In the genomic region with DNA sequence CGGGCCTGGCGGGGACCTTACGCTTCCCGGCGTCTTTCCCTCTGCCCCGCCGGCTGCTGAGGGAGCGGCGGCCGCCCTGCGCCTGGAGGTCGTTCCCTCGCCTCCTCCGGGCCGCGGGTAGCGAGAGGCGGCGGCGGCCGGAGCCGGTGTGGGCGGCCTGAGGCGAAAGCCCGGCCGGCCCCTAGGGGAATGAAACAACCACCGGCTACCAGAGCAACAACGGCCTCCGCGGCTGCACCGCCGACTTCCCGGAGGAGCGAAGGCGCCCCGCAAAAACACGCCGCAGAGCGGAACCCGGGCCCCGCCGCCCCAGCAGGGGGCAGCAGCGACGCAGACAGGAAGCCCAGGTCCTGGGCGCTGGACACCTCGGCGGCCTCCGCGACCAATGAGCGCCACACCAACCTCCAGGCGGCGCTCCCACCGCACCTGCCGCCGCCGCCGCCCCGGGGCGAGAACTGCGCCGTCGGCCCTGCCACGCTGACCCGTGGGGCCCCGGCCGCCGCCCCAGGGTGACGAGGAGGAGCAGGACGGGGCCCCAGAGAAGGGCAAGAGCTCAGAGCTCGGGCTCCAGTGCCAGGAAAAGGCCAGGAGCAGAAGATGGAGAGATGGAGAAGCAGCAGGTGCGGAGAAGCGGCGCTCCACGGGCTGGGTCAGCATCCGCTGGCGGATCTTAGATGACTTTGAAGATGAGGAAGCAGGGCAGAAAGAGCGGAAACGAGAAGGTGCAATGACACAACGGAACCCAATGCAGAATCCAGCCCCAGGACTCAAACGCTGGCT, we compare ENCODE assay signal across 8 cellular contexts. TPM values are rescaled to one million over a fixed set of nuclear protein-coding genes. Genes with fewer than 3 reads are reported as not detected.
DNase-seq lines count a peak whose midpoint lies in the region; ATAC-seq, FAIRE-seq and TF ChIP-seq lines count a peak whose summit lies in the region.

No MANE protein-coding gene starts in this region.

- no peaks in the 10 kb centered on the region for H3K9me2 ChIP-seq in SU-DHL-6 (replicated peaks; ENCODE audit: insufficient read depth, low read length)

- H3K27ac Mint-ChIP-seq in activated naive CD8-positive, alpha-beta T cell treated with anti-CD3 and anti-CD28 coated beads, Interleukin-2, amount 50 U/mL, for 24 hours: no peak overlapping the region
- peak overlapping the region; percentile 94 for H3K27ac Mint-ChIP-seq in progenitor cell of endocrine pancreas

- peak overlapping the region; percentile 75 for H3K4me3 Mint-ChIP-seq in activated naive CD8-positive, alpha-beta T cell treated with anti-CD3 and anti-CD28 coated beads, Interleukin-2, amount 50 U/mL, for 24 hours
- H3K4me3 Mint-ChIP-seq in progenitor cell of endocrine pancreas (ENCODE audit: low read depth): peak overlapping the region; percentile 79

- peak overlapping the region; percentile 57 for H3K4me2 ChIP-seq in SU-DHL-6 (ENCODE audit: low read depth, low read length, poor library complexity, severe bottlenecking)

- no peaks in the 10 kb centered on the region for H3K9me3 ChIP-seq in SU-DHL-6 (ENCODE audit: insufficient read depth, low read length)
- no peaks in the 10 kb centered on the region for H3K9me3 ChIP-seq in uterus

- peak; percentile 93 for DNase-seq in H54 (ENCODE audit: insufficient read length, low spot score)
- DNase-seq in M059J (ENCODE audit: low read depth): peak; percentile 77
- peak; percentile 84 for DNase-seq in activated naive CD8-positive, alpha-beta T cell treated with anti-CD3 and anti-CD28 coated beads, Interleukin-2, amount 50 U/mL, for 24 hours
- peak; percentile 90 for DNase-seq in left cardiac atrium
- peak; percentile 92 for DNase-seq in progenitor cell of endocrine pancreas (ENCODE audit: low spot score, unreplicated experiment)
- peak; percentile 70 to 78 for DNase-seq in uterus

- ATAC-seq in activated naive CD8-positive, alpha-beta T cell treated with anti-CD3 and anti-CD28 coated beads, Interleukin-2, amount 50 U/mL, for 24 hours: peak; percentile 94
- peak; percentile 98 to 99 for ATAC-seq in left cardiac atrium

- H3K4me1 ChIP-seq in uterus: peaks cover 0 to 3% of the 10 kb centered on the region in 2 donors

- H3K27me3 ChIP-seq in SU-DHL-6 (ENCODE audit: low read length): no peaks in the 10 kb centered on the region
- H3K27me3 ChIP-seq in uterus: no peaks in the 10 kb centered on the region

- FAIRE-seq in H54 (lab: Jason Lieb, UNC): no peak

- intact Hi-C loops in left cardiac atrium (cut with DNase I) (loop anchor here (10.0 kb wide), 1 partner anchor 181 kb away; no protein-coding TSS in a partner anchor), uterus (cut with DNase I; ENCODE audit: low total_unique reads) (no loop called here)

- H3K36me3 Mint-ChIP-seq in activated naive CD8-positive, alpha-beta T cell treated with anti-CD3 and anti-CD28 coated beads, Interleukin-2, amount 50 U/mL, for 24 hours (ENCODE audit: low read depth): no peaks in the 10 kb centered on the region
- H3K36me3 Mint-ChIP-seq in progenitor cell of endocrine pancreas (ENCODE audit: insufficient read depth): no peaks in the 10 kb centered on the region

- TF ChIP-seq POLR2A in H54 (IDR thresholded peaks at IDR 0.05; ENCODE audit: low read depth, low read length): peak; percentile 41; the same call in 1 of the 2 replicates
- peak in 1 of 2 donors; percentile 26 for TF ChIP-seq POLR2A in uterus (IDR thresholded peaks at IDR 0.05)

- peak overlapping the region; percentile 66 for H3K9ac ChIP-seq in SU-DHL-6 (ENCODE audit: low read length)

- peak overlapping the region; percentile 68 for H3K4me3 ChIP-seq in GM08714 (ENCODE audit: low read length)
- H3K4me3 ChIP-seq in SU-DHL-6 (ENCODE audit: insufficient read depth, low read length, poor library complexity, severe bottlenecking): peak overlapping the region; percentile 52
- H3K4me3 ChIP-seq in uterus: peak overlapping the region; percentile 31 to 41

- H3K36me3 ChIP-seq in SU-DHL-6 (ENCODE audit: low read length) (no peaks in the 10 kb centered on the region), uterus (no peaks in the 10 kb centered on the region)

- H3K27me3 Mint-ChIP-seq in activated naive CD8-positive, alpha-beta T cell treated with anti-CD3 and anti-CD28 coated beads, Interleukin-2, amount 50 U/mL, for 24 hours: peaks cover 23% of the 10 kb centered on the region
- no peaks in the 10 kb centered on the region for H3K27me3 Mint-ChIP-seq in progenitor cell of endocrine pancreas

- no peaks in the 10 kb centered on the region for H3K9me3 Mint-ChIP-seq in activated naive CD8-positive, alpha-beta T cell treated with anti-CD3 and anti-CD28 coated beads, Interleukin-2, amount 50 U/mL, for 24 hours
- no peaks in the 10 kb centered on the region for H3K9me3 Mint-ChIP-seq in progenitor cell of endocrine pancreas (ENCODE audit: low read depth)

- peak overlapping the region; percentile 100 for H2AFZ ChIP-seq in SU-DHL-6 (ENCODE audit: low read depth, low read length, severe bottlenecking)

- TF ChIP-seq CTCF in SU-DHL-6 (IDR thresholded peaks at IDR 0.05; ENCODE audit: insufficient read depth, low read length, poor library complexity, severe bottlenecking): peak; percentile 95
- TF ChIP-seq CTCF in progenitor cell of endocrine pancreas (IDR thresholded peaks at IDR 0.05; ENCODE audit: unreplicated experiment): peak; percentile 100
- peak; percentile 80 to 96 (median 88) for TF ChIP-seq CTCF in uterus (IDR thresholded peaks at IDR 0.05)

- H3K27ac ChIP-seq in SU-DHL-6 (ENCODE audit: low read depth, low read length) (no peak overlapping the region), uterus (peak overlapping the region; percentile 61 to 76)

- H3K79me2 ChIP-seq in SU-DHL-6 (ENCODE audit: insufficient read depth, low read length): no peaks in the 10 kb centered on the region

- no peaks in the 10 kb centered on the region for H3F3A ChIP-seq in SU-DHL-6 (ENCODE audit: insufficient read depth)

- H3K4me1 Mint-ChIP-seq in activated naive CD8-positive, alpha-beta T cell treated with anti-CD3 and anti-CD28 coated beads, Interleukin-2, amount 50 U/mL, for 24 hours: peaks cover 8% of the 10 kb centered on the region
- peaks cover 21% of the 10 kb centered on the region for H3K4me1 Mint-ChIP-seq in progenitor cell of endocrine pancreas (ENCODE audit: low read depth)

- no peaks in the 10 kb centered on the region for H4K20me1 ChIP-seq in SU-DHL-6 (ENCODE audit: low read depth, low read length)

RNA-seq across cellular contexts. Expression of a gene that starts 10.4 kb away (rescaled TPM):
- total RNA-seq in M059J (2014; rRNA removed; shearing (Covaris generic)): not detected in 2 replicates
- not detected for total RNA-seq in left cardiac atrium
- not detected in 2 replicates for total RNA-seq in progenitor cell of endocrine pancreas
- total RNA-seq in uterus: not detected
